ENCODE assay signal across 8 cellular contexts in the genomic region with DNA sequence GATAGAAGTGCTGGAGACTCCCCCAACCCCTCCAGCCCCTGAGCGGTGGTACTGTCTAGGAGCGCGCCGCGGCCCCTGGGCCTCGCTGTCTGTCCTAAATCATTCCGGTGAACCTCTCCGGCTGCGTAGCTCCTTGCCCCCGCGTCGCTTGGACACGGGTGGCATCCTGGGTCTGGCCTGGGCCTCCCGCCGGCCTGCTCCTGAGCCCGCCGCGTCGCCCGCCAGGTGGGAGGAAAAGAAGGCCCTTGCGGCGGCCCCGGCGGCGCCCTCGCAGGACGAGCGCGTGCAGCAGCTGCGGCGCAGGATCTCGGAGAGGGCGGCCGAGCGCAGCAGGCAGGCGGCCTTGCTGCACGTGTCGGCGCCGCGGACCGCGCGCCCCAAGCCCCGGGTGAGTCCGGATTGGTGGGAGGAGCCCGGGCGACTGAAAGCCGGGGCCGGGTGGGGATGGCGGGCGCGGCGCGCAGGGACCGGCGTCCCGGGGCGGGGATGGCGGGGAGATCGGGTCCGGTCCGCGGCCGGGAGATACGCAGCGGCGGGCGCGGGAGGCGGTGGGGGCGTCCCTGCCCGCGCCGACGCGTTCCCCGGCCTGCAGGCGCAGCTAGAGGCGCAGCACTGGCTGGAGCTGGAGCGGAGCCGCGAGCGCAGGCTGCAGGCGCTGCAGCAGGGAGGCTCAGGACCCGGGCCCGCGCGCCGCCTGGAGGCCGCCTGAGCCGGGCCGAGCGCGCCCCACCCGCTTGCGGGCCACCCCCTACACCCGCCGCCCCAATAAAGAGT. TPM values are rescaled to one million over a fixed set of nuclear protein-coding genes. Genes with fewer than 3 reads are reported as not detected.
DNase-seq lines count a peak whose midpoint lies in the region; ATAC-seq lines count a peak whose summit lies in the region.

No MANE protein-coding gene starts in this region.

- intact Hi-C loops in left colon (cut with DNase I, micrococcal nuclease): loop anchor here (5.0 to 10.0 kb wide), 2 partner anchors 198 to 245 kb away; a partner anchor contains a TSS

- DNase-seq in NCI-H146 (lab: John Stamatoyannopoulos, UW) (peak; percentile 82), left colon (peak; percentile 49 to 70), SHP77 treated with DMSO at 0.1 percent for 48 hours (lab: John Stamatoyannopoulos, UW) (no peak)
- DNase-seq in activated CD4-positive, alpha-beta T cell treated with anti-CD3 and anti-CD28 coated beads for 4 hours: peak; percentile 58 to 69
- DNase-seq in stimulated activated CD4-positive, alpha-beta T cell treated with anti-CD3 and anti-CD28 coated beads, Interleukin-1b, Interleukin-23, amount 100 ng/mL, for 24 hours (ENCODE audit: low read depth in 4 of 4, low spot score in 1 of 4): peak; percentile 30 to 58 (median 34)

- H3K27ac ChIP-seq in cingulate gyrus (ENCODE audit: low read depth, low read length): peak overlapping the region; percentile 19

- ATAC-seq in GM18502 (IDR thresholded peaks at IDR 0.05; ENCODE audit: poor library complexity, unreplicated experiment): peak; percentile 91
- peak; percentile 80 for ATAC-seq in HG02642 (IDR thresholded peaks at IDR 0.05; ENCODE audit: poor library complexity, unreplicated experiment)
- ATAC-seq in left colon: peak; percentile 92

RNA-seq across cellular contexts. Expression of a gene that starts 6.5 kb away (rescaled TPM):
- total RNA-seq in left colon: 10 to 100 TPM; 45.6 to 47.4 TPM

RNA-seq across cellular contexts. Expression of a gene that starts 43.6 kb away (rescaled TPM):
- total RNA-seq in left colon: under 1 TPM; 0.46 to 0.73 TPM

RNA-seq across cellular contexts. Expression of a gene that starts 44.0 kb away (rescaled TPM):
- total RNA-seq in left colon: 10 to 100 TPM; 31.9 to 48.7 TPM
